In genomic region chr17:78883533-78884131, GRCh38 we compare ENCODE assay signal across 1 cellular context.
A peak's percentile ranks its signal among the peaks of the same experiment; 100 is the strongest.
TF ChIP-seq lines count a peak whose summit lies in the region.

No MANE protein-coding gene starts in this region.

TF ChIP-seq in H1, 55 proteins besides CTCF, POLR2A, EP300 and RAD21:
- TF ChIP-seq CEBPB (IDR thresholded peaks at IDR 0.05; ENCODE audit: low read depth, low read length) (no peak), YY1 (IDR thresholded peaks at IDR 0.05; ENCODE audit: low read depth, low read length) (no peak), TEAD4 (IDR thresholded peaks at IDR 0.05; ENCODE audit: low read depth, low read length) (no peak), SIN3A (conservative IDR thresholded peaks at IDR 0.05 in 1 of 2, IDR thresholded peaks at IDR 0.05 in 1 of 2; ENCODE audit: low read depth in 1 of 2, low read length in 2 of 2) (peak in 1 of 2 experiments; percentile 29; a peak in 1 of 4 replicates), SP2 (IDR thresholded peaks at IDR 0.05; ENCODE audit: low read length) (no peak), CBX8 (IDR thresholded peaks at IDR 0.05; ENCODE audit: borderline replicate concordance, low read depth, low read length) (no peak), CHD7 (IDR thresholded peaks at IDR 0.05; ENCODE audit: insufficient replicate concordance, low read length) (no peak), SUZ12 (IDR thresholded peaks at IDR 0.05; ENCODE audit: low read length) (no peak), MAX (IDR thresholded peaks at IDR 0.05) (peak; percentile 66), SAP30 (IDR thresholded peaks at IDR 0.05; ENCODE audit: insufficient read depth, insufficient replicate concordance, low read length) (no peak), TBP (IDR thresholded peaks at IDR 0.05; ENCODE audit: low read depth, low read length) (no peak), TAF1 (IDR thresholded peaks at IDR 0.05; ENCODE audit: low read depth, low read length) (0 out of 2 replicates have a peak, but pooled peaks have one; percentile 11), ASH2L (IDR thresholded peaks at IDR 0.05; ENCODE audit: low read length) (peak; percentile 20), HDAC2 (IDR thresholded peaks at IDR 0.05; ENCODE audit: borderline replicate concordance in 1 of 2, low read depth in 2 of 2, low read length in 2 of 2) (no peak), SP1 (IDR thresholded peaks at IDR 0.05; ENCODE audit: low read depth, low read length) (no peak), JUND (IDR thresholded peaks at IDR 0.05; ENCODE audit: low read length) (0 out of 2 replicates have a peak, but pooled peaks have one; percentile 31), USF2 (IDR thresholded peaks at IDR 0.05; ENCODE audit: low read length) (0 out of 2 replicates have a peak, but pooled peaks have one; percentile 11), RFX5 (IDR thresholded peaks at IDR 0.05; ENCODE audit: borderline replicate concordance, low read depth, low read length) (no peak)
- TF ChIP-seq, protein P1, sequence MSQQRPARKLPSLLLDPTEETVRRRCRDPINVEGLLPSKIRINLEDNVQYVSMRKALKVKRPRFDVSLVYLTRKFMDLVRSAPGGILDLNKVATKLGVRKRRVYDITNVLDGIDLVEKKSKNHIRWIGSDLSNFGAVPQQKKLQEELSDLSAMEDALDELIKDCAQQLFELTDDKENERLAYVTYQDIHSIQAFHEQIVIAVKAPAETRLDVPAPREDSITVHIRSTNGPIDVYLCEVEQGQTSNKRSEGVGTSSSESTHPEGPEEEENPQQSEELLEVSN (IDR thresholded peaks at IDR 0.05) = peak; percentile 36; the same call in 1 of the 2 replicates
